Comparison of ENCODE assay signal across 8 cellular contexts in genomic region chr2:118019821-118020220, GRCh38.
"Had no signal": no experiment of that assay in that cellular context is flagged by ENCODE, and none has a peak within 500 bp of the region (broad histone marks: within the 10 kb centered on the region; RNA-seq: fewer than 3 reads in every experiment).

No MANE protein-coding gene starts in this region.

- ATAC-seq: GM12878 had no signal

- DNase-seq: GDM1, GF-D8 had no signal

- FAIRE-seq: G401.6, GM12878, GM12891, GM12892, GM18507, GM19239 had no signal

- H3K4me3 ChIP-seq: GM12878 had no signal
